ENCODE assay signal across 1 cellular context in genomic region chr4:7638463-7638862, GRCh38.
A peak's percentile ranks its signal among the peaks of the same experiment; 100 is the strongest.
TF ChIP-seq lines count a peak whose summit lies in the region.

No MANE protein-coding gene starts in this region.

TF ChIP-seq in HepG2, 621 proteins besides CTCF, POLR2A, EP300 and RAD21 (continued from another document):
- TF ChIP-seq BCL3 (CRISPR knock-in tag; IDR thresholded peaks at IDR 0.05), result 0 out of 2 replicates have a peak, but pooled peaks have one; percentile 15
- TF ChIP-seq HNRNPK (IDR thresholded peaks at IDR 0.05; ENCODE audit: low read depth, low read length, poor library complexity, severe bottlenecking), result no peak
